In the genomic region with DNA sequence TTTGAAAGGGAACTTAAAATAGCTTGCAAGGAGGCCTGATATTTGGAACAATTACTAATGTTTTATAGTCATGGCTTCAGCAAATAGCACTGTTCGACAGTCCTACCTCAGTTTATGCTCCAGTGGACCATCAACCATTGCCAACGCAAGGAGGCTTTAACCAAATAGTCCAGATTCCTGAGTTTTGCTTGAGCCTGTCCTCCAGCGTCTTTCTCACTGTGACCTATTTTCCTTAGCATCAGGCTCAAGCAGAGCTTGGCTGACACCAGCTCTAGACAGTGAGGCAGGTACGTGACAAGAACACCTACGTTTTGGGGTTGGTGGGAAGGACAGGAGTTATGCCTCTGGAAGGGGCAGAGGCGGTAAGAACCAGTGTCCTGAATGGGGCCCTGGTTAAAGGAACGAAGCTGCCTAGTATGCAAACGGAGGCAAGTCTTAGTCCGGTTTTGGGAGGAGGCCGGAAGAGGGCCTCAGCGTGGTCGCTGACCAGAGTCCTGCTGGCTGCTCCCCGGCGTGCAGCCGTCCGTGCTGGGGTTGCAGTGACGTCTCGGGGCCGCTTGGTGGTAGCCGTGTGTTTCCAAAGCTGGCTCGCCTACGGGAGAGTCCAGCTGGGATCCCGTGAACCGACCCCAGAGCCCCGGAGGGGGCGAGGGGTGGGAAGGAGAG, we compare ENCODE assay signal across 1 cellular context.
TF ChIP-seq lines count a peak whose summit lies in the region.

No MANE protein-coding gene starts in this region.

TF ChIP-seq in HepG2, 621 proteins besides CTCF, POLR2A, EP300 and RAD21 (continued from another document and continues in another):
- TF ChIP-seq, protein P1, sequence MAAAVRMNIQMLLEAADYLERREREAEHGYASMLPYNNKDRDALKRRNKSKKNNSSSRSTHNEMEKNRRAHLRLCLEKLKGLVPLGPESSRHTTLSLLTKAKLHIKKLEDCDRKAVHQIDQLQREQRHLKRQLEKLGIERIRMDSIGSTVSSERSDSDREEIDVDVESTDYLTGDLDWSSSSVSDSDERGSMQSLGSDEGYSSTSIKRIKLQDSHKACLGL (CRISPR knock-in tag; IDR thresholded peaks at IDR 0.05), result no peak
- 0 out of 2 replicates have a peak, but pooled peaks have one; percentile 61 for TF ChIP-seq HOXA5 (CRISPR knock-in tag; IDR thresholded peaks at IDR 0.05)
- TF ChIP-seq, protein P2, sequence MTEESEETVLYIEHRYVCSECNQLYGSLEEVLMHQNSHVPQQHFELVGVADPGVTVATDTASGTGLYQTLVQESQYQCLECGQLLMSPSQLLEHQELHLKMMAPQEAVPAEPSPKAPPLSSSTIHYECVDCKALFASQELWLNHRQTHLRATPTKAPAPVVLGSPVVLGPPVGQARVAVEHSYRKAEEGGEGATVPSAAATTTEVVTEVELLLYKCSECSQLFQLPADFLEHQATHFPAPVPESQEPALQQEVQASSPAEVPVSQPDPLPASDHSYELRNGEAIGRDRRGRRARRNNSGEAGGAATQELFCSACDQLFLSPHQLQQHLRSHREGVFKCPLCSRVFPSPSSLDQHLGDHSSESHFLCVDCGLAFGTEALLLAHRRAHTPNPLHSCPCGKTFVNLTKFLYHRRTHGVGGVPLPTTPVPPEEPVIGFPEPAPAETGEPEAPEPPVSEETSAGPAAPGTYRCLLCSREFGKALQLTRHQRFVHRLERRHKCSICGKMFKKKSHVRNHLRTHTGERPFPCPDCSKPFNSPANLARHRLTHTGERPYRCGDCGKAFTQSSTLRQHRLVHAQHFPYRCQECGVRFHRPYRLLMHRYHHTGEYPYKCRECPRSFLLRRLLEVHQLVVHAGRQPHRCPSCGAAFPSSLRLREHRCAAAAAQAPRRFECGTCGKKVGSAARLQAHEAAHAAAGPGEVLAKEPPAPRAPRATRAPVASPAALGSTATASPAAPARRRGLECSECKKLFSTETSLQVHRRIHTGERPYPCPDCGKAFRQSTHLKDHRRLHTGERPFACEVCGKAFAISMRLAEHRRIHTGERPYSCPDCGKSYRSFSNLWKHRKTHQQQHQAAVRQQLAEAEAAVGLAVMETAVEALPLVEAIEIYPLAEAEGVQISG (CRISPR knock-in tag; IDR thresholded peaks at IDR 0.05), result peak; percentile 21; the same call in 1 of the 2 replicates
- TF ChIP-seq KMT2A (CRISPR knock-in tag; IDR thresholded peaks at IDR 0.05), result no peak
- no peak for TF ChIP-seq ZMYM3 (CRISPR knock-in tag; IDR thresholded peaks at IDR 0.05)
- no peak for TF ChIP-seq ZFP37 (CRISPR knock-in tag; IDR thresholded peaks at IDR 0.05; ENCODE audit: borderline replicate concordance)
- TF ChIP-seq POGZ (CRISPR knock-in tag; IDR thresholded peaks at IDR 0.05), result no peak
- TF ChIP-seq ZNF143 (CRISPR knock-in tag; IDR thresholded peaks at IDR 0.05), result 0 out of 2 replicates have a peak, but pooled peaks have one; percentile 20
- no peak for TF ChIP-seq HHEX (CRISPR knock-in tag; IDR thresholded peaks at IDR 0.05)
- no peak for TF ChIP-seq ZNF589 (CRISPR knock-in tag; conservative IDR thresholded peaks at IDR 0.05)
- TF ChIP-seq MIER3 (CRISPR knock-in tag; IDR thresholded peaks at IDR 0.05; ENCODE audit: borderline replicate concordance), result no peak
- TF ChIP-seq ZNF572 (CRISPR knock-in tag; IDR thresholded peaks at IDR 0.05), result no peak
- TF ChIP-seq ZC3H4 (CRISPR knock-in tag; IDR thresholded peaks at IDR 0.05; ENCODE audit: borderline replicate concordance), result no peak
- peak; percentile 37; the same call in 1 of the 2 replicates for TF ChIP-seq MEIS1 (CRISPR knock-in tag; IDR thresholded peaks at IDR 0.05; ENCODE audit: borderline replicate concordance)
- TF ChIP-seq, protein P3, sequence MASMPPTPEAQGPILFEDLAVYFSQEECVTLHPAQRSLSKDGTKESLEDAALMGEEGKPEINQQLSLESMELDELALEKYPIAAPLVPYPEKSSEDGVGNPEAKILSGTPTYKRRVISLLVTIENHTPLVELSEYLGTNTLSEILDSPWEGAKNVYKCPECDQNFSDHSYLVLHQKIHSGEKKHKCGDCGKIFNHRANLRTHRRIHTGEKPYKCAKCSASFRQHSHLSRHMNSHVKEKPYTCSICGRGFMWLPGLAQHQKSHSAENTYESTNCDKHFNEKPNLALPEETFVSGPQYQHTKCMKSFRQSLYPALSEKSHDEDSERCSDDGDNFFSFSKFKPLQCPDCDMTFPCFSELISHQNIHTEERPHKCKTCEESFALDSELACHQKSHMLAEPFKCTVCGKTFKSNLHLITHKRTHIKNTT (CRISPR knock-in tag; IDR thresholded peaks at IDR 0.05), result no peak
- TF ChIP-seq NR3C1 (CRISPR knock-in tag; IDR thresholded peaks at IDR 0.05), result no peak
- TF ChIP-seq ZNF660 (CRISPR knock-in tag; IDR thresholded peaks at IDR 0.05; ENCODE audit: borderline replicate concordance, low read depth), result no peak
- TF ChIP-seq HNRNPUL1 (IDR thresholded peaks at IDR 0.05; ENCODE audit: low read depth, low read length), result no peak
- TF ChIP-seq ETV6 (CRISPR knock-in tag; conservative IDR thresholded peaks at IDR 0.05), result no peak
- TF ChIP-seq, protein P4, sequence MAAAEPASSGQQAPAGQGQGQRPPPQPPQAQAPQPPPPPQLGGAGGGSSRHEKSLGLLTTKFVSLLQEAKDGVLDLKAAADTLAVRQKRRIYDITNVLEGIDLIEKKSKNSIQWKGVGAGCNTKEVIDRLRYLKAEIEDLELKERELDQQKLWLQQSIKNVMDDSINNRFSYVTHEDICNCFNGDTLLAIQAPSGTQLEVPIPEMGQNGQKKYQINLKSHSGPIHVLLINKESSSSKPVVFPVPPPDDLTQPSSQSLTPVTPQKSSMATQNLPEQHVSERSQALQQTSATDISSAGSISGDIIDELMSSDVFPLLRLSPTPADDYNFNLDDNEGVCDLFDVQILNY (CRISPR knock-in tag; conservative IDR thresholded peaks at IDR 0.05), result no peak
- TF ChIP-seq ZNF234 (CRISPR knock-in tag; conservative IDR thresholded peaks at IDR 0.05), result no peak
- TF ChIP-seq ZNF274 (CRISPR knock-in tag; IDR thresholded peaks at IDR 0.05), result no peak
- TF ChIP-seq, protein P5, sequence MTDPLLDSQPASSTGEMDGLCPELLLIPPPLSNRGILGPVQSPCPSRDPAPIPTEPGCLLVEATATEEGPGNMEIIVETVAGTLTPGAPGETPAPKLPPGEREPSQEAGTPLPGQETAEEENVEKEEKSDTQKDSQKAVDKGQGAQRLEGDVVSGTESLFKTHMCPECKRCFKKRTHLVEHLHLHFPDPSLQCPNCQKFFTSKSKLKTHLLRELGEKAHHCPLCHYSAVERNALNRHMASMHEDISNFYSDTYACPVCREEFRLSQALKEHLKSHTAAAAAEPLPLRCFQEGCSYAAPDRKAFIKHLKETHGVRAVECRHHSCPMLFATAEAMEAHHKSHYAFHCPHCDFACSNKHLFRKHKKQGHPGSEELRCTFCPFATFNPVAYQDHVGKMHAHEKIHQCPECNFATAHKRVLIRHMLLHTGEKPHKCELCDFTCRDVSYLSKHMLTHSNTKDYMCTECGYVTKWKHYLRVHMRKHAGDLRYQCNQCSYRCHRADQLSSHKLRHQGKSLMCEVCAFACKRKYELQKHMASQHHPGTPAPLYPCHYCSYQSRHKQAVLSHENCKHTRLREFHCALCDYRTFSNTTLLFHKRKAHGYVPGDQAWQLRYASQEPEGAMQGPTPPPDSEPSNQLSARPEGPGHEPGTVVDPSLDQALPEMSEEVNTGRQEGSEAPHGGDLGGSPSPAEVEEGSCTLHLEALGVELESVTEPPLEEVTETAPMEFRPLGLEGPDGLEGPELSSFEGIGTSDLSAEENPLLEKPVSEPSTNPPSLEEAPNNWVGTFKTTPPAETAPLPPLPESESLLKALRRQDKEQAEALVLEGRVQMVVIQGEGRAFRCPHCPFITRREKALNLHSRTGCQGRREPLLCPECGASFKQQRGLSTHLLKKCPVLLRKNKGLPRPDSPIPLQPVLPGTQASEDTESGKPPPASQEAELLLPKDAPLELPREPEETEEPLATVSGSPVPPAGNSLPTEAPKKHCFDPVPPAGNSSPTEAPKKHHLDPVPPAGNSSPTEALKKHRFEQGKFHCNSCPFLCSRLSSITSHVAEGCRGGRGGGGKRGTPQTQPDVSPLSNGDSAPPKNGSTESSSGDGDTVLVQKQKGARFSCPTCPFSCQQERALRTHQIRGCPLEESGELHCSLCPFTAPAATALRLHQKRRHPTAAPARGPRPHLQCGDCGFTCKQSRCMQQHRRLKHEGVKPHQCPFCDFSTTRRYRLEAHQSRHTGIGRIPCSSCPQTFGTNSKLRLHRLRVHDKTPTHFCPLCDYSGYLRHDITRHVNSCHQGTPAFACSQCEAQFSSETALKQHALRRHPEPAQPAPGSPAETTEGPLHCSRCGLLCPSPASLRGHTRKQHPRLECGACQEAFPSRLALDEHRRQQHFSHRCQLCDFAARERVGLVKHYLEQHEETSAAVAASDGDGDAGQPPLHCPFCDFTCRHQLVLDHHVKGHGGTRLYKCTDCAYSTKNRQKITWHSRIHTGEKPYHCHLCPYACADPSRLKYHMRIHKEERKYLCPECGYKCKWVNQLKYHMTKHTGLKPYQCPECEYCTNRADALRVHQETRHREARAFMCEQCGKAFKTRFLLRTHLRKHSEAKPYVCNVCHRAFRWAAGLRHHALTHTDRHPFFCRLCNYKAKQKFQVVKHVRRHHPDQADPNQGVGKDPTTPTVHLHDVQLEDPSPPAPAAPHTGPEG (CRISPR knock-in tag; IDR thresholded peaks at IDR 0.05), result no peak
- no peak for TF ChIP-seq CEBPB (IDR thresholded peaks at IDR 0.05; ENCODE audit: borderline replicate concordance, low read depth, low read length)
- TF ChIP-seq ZNF24 (IDR thresholded peaks at IDR 0.05), result no peak
- TF ChIP-seq ZNF263 (CRISPR knock-in tag; IDR thresholded peaks at IDR 0.05), result peak; percentile 59; the same call in 1 of the 2 replicates
- TF ChIP-seq, protein P6, sequence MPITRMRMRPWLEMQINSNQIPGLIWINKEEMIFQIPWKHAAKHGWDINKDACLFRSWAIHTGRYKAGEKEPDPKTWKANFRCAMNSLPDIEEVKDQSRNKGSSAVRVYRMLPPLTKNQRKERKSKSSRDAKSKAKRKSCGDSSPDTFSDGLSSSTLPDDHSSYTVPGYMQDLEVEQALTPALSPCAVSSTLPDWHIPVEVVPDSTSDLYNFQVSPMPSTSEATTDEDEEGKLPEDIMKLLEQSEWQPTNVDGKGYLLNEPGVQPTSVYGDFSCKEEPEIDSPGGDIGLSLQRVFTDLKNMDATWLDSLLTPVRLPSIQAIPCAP (CRISPR knock-in tag; IDR thresholded peaks at IDR 0.05; ENCODE audit: low read depth), result no peak
- no peak for TF ChIP-seq NFATC3 (CRISPR knock-in tag; IDR thresholded peaks at IDR 0.05)
- TF ChIP-seq, protein P7, sequence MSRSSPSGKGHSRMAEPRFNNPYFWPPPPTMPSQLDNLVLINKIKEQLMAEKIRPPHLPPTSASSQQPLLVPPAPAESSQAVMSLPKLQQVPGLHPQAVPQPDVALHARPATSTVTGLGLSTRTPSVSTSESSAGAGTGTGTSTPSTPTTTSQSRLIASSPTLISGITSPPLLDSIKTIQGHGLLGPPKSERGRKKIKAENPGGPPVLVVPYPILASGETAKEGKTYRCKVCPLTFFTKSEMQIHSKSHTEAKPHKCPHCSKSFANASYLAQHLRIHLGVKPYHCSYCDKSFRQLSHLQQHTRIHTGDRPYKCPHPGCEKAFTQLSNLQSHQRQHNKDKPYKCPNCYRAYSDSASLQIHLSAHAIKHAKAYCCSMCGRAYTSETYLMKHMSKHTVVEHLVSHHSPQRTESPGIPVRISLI (CRISPR knock-in tag; IDR thresholded peaks at IDR 0.05; ENCODE audit: borderline replicate concordance), result no peak
- peak; percentile 58; the same call in 1 of the 2 replicates for TF ChIP-seq GABPB1 (CRISPR knock-in tag; IDR thresholded peaks at IDR 0.05)
- no peak for TF ChIP-seq ZNF773 (CRISPR knock-in tag; IDR thresholded peaks at IDR 0.05; ENCODE audit: borderline replicate concordance)
- no peak for TF ChIP-seq DNMT3B (CRISPR knock-in tag; conservative IDR thresholded peaks at IDR 0.05)
- no peak for TF ChIP-seq ZNF562 (CRISPR knock-in tag; IDR thresholded peaks at IDR 0.05; ENCODE audit: borderline replicate concordance)
- TF ChIP-seq ZNF567 (CRISPR knock-in tag; IDR thresholded peaks at IDR 0.05; ENCODE audit: borderline replicate concordance), result no peak
- no peak for TF ChIP-seq ZNF558 (CRISPR knock-in tag; IDR thresholded peaks at IDR 0.05; ENCODE audit: borderline replicate concordance)
- TF ChIP-seq ZNF883 (CRISPR knock-in tag; IDR thresholded peaks at IDR 0.05; ENCODE audit: not compliant biosample characterization), result no peak
- TF ChIP-seq KLF16 (CRISPR knock-in tag; IDR thresholded peaks at IDR 0.05), result 0 out of 4 replicates have a peak, but pooled peaks of 1 of the 2 experiments have one; percentile 17
- no peak for TF ChIP-seq RNF2 (conservative IDR thresholded peaks at IDR 0.05; ENCODE audit: low read depth)
- TF ChIP-seq KLF6 (CRISPR knock-in tag; IDR thresholded peaks at IDR 0.05), result no peak
- peak; percentile 52; the same call in 1 of the 2 replicates for TF ChIP-seq ZNF264 (CRISPR knock-in tag; IDR thresholded peaks at IDR 0.05)
- peak; percentile 58; the same call in 1 of the 2 replicates for TF ChIP-seq ETV5 (CRISPR knock-in tag; IDR thresholded peaks at IDR 0.05; ENCODE audit: borderline replicate concordance)
- TF ChIP-seq KDM2A (CRISPR knock-in tag; IDR thresholded peaks at IDR 0.05; ENCODE audit: borderline replicate concordance, low read depth), result peak; percentile 68
- TF ChIP-seq SALL1 (CRISPR knock-in tag; IDR thresholded peaks at IDR 0.05), result peak; percentile 18; the same call in 1 of the 2 replicates
- 0 out of 2 replicates have a peak, but pooled peaks have one; percentile 26 for TF ChIP-seq TARDBP (CRISPR knock-in tag; IDR thresholded peaks at IDR 0.05)
- no peak for TF ChIP-seq MBD4 (IDR thresholded peaks at IDR 0.05; ENCODE audit: borderline replicate concordance, low read length)
- no peak for TF ChIP-seq REL (CRISPR knock-in tag; conservative IDR thresholded peaks at IDR 0.05)
- TF ChIP-seq ZNF775 (CRISPR knock-in tag; IDR thresholded peaks at IDR 0.05; ENCODE audit: borderline replicate concordance), result no peak
- TF ChIP-seq ZNF44 (CRISPR knock-in tag; IDR thresholded peaks at IDR 0.05), result no peak
- no peak for TF ChIP-seq ZNF619 (CRISPR knock-in tag; IDR thresholded peaks at IDR 0.05)
- 0 out of 2 replicates have a peak, but pooled peaks have one; percentile 4 for TF ChIP-seq ISL2 (CRISPR knock-in tag; IDR thresholded peaks at IDR 0.05)
- TF ChIP-seq, protein P8, sequence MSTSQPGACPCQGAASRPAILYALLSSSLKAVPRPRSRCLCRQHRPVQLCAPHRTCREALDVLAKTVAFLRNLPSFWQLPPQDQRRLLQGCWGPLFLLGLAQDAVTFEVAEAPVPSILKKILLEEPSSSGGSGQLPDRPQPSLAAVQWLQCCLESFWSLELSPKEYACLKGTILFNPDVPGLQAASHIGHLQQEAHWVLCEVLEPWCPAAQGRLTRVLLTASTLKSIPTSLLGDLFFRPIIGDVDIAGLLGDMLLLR (CRISPR knock-in tag; IDR thresholded peaks at IDR 0.05), result no peak
- TF ChIP-seq U2AF1 (optimal IDR thresholded peaks at IDR 0.05; ENCODE audit: low read depth, low read length), result no peak
- TF ChIP-seq ZNF550 (CRISPR knock-in tag; IDR thresholded peaks at IDR 0.05; ENCODE audit: borderline replicate concordance), result no peak
